12 cellular contexts compared by ENCODE assay signal in genomic region chr1:67747667-67748066, GRCh38.
DNase-seq lines count a peak whose midpoint lies in the region; TF ChIP-seq lines count a peak whose summit lies in the region.
"Had no signal": no experiment of that assay in that cellular context is flagged by ENCODE, and none has a peak within 500 bp of the region (broad histone marks: within the 10 kb centered on the region; RNA-seq: fewer than 3 reads in every experiment).

No MANE protein-coding gene starts in this region.

- peak; percentile 92 for DNase-seq in AG10803 (ENCODE audit: low read depth)
- peak; percentile 40 for DNase-seq in SW480 (ENCODE audit: low spot score)
- peak; percentile 47 for DNase-seq in glomerular visceral epithelial cell (ENCODE audit: extremely low spot score)
- peak; percentile 68 for DNase-seq in renal cortical epithelial cell (ENCODE audit: low read depth)
- no peak for DNase-seq in activated gamma-delta T cell (lab: John Stamatoyannopoulos, UW)
- DNase-seq in activated effector memory CD4-positive, alpha-beta T cell treated with anti-CD3 and anti-CD28 coated beads, Interleukin-2, amount 50 U/mL, for 16 hours = no peak
- DNase-seq in amygdala (lab: John Stamatoyannopoulos, UW) = no peak
- no peak for DNase-seq in NCI-H526 treated with DMSO at 0.1 percent for 48 hours (lab: John Stamatoyannopoulos, UW)
- DNase-seq: activated CD4-positive, alpha-beta memory T cell treated with anti-CD3 and anti-CD28 coated beads for 36 hours; head of caudate nucleus; naive thymus-derived CD8-positive, alpha-beta T cell had no signal

- no peak for TF ChIP-seq CTCF in AG10803 (conservative IDR thresholded peaks at IDR 0.05; ENCODE audit: low read length)

- H3K4me3 ChIP-seq in AG10803 (ENCODE audit: low read length) = no peak overlapping the region
- H3K4me3 ChIP-seq: SK-N-MC had no signal

Comparison
In these comparisons a context has a peak if more than half of its experiments do, and no peak if none do; other contexts are left out.
1. DNase-seq: peak in AG10803 (single experiment), SW480 (single experiment), glomerular visceral epithelial cell (single experiment) and renal cortical epithelial cell (single experiment); none in activated gamma-delta T cell (single experiment), activated effector memory CD4-positive, alpha-beta T cell treated with anti-CD3 and anti-CD28 coated beads, Interleukin-2, amount 50 U/mL, for 16 hours (single experiment), amygdala (0 of 56) and NCI-H526 treated with DMSO at 0.1 percent for 48 hours (single experiment).